ENCODE assay signal across 1 cellular context in genomic region chr1:205631727-205632373, GRCh38.
TF ChIP-seq lines count a peak whose summit lies in the region.

ELK4 (minus strand) TSS chr1:205632011; CDS start chr1:205623882, 8,129 bp downstream.

TF ChIP-seq in GM12878, 131 proteins besides CTCF, POLR2A, EP300 and RAD21 (continued from another document):
- peak; percentile 71; the same call in 1 of the 2 replicates for TF ChIP-seq TCF12 (IDR thresholded peaks at IDR 0.05; ENCODE audit: low read depth, low read length)
